In the genomic region with DNA sequence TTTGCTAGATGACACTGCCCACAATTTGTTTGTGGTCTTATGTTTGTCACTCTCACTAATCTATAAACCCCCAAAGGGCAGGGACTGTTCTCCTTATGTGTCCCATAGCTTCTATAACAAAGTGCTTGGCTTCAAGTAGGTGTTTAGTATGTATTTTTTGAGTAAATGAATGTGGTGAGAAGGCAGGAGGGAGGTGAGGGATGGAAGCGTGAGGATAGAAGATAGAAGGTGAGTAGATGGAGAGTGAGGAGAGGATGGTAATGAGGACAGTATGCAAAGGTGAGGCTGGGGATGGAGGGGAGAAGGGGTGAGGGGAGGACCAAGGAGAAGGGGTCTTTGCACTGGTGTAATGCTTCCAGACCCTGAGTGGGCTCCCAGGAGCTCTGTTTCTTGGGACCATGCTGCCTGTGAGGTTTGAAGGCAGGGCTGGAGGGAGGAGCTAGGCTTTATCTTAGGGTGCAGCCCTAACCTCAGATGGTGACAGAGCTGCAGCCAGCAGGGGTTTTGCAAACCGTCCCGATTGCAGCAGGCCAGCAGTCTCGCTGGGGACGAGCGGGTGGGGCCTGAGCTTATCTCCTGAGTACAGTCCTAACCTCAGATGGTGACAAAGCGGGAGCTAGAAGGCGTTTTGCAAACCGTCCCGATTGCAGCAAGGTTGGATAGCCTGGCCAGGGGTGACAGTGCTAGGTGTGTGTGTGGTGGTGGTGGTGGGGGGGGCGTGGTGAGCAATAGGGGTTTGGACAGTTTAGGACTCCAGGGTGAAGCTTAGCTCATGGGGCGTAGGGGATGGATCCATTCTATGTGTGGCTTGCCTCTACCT, we compare ENCODE assay signal across 1 cellular context.
TF ChIP-seq lines count a peak whose summit lies in the region.

No MANE protein-coding gene starts in this region.

TF ChIP-seq in K562, 482 proteins besides CTCF, POLR2A, EP300 and RAD21 (continued from another document and continues in another):
- peak; percentile 70 for TF ChIP-seq ATF4 (CRISPR knock-in tag; IDR thresholded peaks at IDR 0.05)
- TF ChIP-seq ZNF77 (CRISPR knock-in tag; IDR thresholded peaks at IDR 0.05) = no peak
- 0 out of 2 replicates have a peak, but pooled peaks have one; percentile 43 for TF ChIP-seq HMG20A (CRISPR knock-in tag; conservative IDR thresholded peaks at IDR 0.05)
- TF ChIP-seq ZNF3 (CRISPR knock-in tag; IDR thresholded peaks at IDR 0.05) = no peak
- TF ChIP-seq, protein P1, sequence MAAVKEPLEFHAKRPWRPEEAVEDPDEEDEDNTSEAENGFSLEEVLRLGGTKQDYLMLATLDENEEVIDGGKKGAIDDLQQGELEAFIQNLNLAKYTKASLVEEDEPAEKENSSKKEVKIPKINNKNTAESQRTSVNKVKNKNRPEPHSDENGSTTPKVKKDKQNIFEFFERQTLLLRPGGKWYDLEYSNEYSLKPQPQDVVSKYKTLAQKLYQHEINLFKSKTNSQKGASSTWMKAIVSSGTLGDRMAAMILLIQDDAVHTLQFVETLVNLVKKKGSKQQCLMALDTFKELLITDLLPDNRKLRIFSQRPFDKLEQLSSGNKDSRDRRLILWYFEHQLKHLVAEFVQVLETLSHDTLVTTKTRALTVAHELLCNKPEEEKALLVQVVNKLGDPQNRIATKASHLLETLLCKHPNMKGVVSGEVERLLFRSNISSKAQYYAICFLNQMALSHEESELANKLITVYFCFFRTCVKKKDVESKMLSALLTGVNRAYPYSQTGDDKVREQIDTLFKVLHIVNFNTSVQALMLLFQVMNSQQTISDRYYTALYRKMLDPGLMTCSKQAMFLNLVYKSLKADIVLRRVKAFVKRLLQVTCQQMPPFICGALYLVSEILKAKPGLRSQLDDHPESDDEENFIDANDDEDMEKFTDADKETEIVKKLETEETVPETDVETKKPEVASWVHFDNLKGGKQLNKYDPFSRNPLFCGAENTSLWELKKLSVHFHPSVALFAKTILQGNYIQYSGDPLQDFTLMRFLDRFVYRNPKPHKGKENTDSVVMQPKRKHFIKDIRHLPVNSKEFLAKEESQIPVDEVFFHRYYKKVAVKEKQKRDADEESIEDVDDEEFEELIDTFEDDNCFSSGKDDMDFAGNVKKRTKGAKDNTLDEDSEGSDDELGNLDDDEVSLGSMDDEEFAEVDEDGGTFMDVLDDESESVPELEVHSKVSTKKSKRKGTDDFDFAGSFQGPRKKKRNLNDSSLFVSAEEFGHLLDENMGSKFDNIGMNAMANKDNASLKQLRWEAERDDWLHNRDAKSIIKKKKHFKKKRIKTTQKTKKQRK (IDR thresholded peaks at IDR 0.05; ENCODE audit: borderline replicate concordance, low read depth, low read length) = no peak
- no peak for TF ChIP-seq BCLAF1 (IDR thresholded peaks at IDR 0.05; ENCODE audit: borderline replicate concordance in 1 of 2, control insufficient read depth in 1 of 2, low read depth in 2 of 2, low read length in 1 of 2)
- peak; percentile 27 to 85 for TF ChIP-seq NCOA2 (IDR thresholded peaks at IDR 0.05; ENCODE audit: partially characterized antibody in 2 of 2)
- TF ChIP-seq ZNF143 (CRISPR knock-in tag; IDR thresholded peaks at IDR 0.05) = no peak; the same call in 1 of the 2 replicates
- TF ChIP-seq AFF4 (CRISPR knock-in tag; IDR thresholded peaks at IDR 0.05) = no peak
- TF ChIP-seq PPARD (CRISPR knock-in tag; IDR thresholded peaks at IDR 0.05) = no peak
- no peak for TF ChIP-seq CBX5 (IDR thresholded peaks at IDR 0.05; ENCODE audit: borderline replicate concordance, low read depth)
- no peak for TF ChIP-seq HMGXB4 (CRISPR knock-in tag; IDR thresholded peaks at IDR 0.05)
- no peak for TF ChIP-seq BCL6 (CRISPR knock-in tag; IDR thresholded peaks at IDR 0.05)
- TF ChIP-seq, protein P2, sequence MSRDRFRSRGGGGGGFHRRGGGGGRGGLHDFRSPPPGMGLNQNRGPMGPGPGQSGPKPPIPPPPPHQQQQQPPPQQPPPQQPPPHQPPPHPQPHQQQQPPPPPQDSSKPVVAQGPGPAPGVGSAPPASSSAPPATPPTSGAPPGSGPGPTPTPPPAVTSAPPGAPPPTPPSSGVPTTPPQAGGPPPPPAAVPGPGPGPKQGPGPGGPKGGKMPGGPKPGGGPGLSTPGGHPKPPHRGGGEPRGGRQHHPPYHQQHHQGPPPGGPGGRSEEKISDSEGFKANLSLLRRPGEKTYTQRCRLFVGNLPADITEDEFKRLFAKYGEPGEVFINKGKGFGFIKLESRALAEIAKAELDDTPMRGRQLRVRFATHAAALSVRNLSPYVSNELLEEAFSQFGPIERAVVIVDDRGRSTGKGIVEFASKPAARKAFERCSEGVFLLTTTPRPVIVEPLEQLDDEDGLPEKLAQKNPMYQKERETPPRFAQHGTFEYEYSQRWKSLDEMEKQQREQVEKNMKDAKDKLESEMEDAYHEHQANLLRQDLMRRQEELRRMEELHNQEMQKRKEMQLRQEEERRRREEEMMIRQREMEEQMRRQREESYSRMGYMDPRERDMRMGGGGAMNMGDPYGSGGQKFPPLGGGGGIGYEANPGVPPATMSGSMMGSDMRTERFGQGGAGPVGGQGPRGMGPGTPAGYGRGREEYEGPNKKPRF (IDR thresholded peaks at IDR 0.05; ENCODE audit: low read depth, low read length) = no peak
- TF ChIP-seq MAFF (IDR thresholded peaks at IDR 0.05; ENCODE audit: low read length) = peak; percentile 8; the same call in 1 of the 2 replicates
- TF ChIP-seq HNRNPK (IDR thresholded peaks at IDR 0.05; ENCODE audit: low read depth, low read length, poor library complexity, severe bottlenecking) = no peak
- TF ChIP-seq DIDO1 (tag; IDR thresholded peaks at IDR 0.05; ENCODE audit: low read depth) = no peak
- TF ChIP-seq, protein P3, sequence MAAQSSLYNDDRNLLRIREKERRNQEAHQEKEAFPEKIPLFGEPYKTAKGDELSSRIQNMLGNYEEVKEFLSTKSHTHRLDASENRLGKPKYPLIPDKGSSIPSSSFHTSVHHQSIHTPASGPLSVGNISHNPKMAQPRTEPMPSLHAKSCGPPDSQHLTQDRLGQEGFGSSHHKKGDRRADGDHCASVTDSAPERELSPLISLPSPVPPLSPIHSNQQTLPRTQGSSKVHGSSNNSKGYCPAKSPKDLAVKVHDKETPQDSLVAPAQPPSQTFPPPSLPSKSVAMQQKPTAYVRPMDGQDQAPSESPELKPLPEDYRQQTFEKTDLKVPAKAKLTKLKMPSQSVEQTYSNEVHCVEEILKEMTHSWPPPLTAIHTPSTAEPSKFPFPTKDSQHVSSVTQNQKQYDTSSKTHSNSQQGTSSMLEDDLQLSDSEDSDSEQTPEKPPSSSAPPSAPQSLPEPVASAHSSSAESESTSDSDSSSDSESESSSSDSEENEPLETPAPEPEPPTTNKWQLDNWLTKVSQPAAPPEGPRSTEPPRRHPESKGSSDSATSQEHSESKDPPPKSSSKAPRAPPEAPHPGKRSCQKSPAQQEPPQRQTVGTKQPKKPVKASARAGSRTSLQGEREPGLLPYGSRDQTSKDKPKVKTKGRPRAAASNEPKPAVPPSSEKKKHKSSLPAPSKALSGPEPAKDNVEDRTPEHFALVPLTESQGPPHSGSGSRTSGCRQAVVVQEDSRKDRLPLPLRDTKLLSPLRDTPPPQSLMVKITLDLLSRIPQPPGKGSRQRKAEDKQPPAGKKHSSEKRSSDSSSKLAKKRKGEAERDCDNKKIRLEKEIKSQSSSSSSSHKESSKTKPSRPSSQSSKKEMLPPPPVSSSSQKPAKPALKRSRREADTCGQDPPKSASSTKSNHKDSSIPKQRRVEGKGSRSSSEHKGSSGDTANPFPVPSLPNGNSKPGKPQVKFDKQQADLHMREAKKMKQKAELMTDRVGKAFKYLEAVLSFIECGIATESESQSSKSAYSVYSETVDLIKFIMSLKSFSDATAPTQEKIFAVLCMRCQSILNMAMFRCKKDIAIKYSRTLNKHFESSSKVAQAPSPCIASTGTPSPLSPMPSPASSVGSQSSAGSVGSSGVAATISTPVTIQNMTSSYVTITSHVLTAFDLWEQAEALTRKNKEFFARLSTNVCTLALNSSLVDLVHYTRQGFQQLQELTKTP (IDR thresholded peaks at IDR 0.05; ENCODE audit: low read depth in 1 of 2, partially characterized antibody in 2 of 2) = peak; percentile 54 to 90
- peak; percentile 100 for TF ChIP-seq HDAC2 (IDR thresholded peaks at IDR 0.05)
- no peak for TF ChIP-seq MCM2 (IDR thresholded peaks at IDR 0.05; ENCODE audit: low read depth)
- TF ChIP-seq KAT2B (IDR thresholded peaks at IDR 0.05; ENCODE audit: low read depth, low read length) = no peak
- TF ChIP-seq DDX20 (tag; IDR thresholded peaks at IDR 0.05; ENCODE audit: low read depth) = no peak
- TF ChIP-seq, protein P4, sequence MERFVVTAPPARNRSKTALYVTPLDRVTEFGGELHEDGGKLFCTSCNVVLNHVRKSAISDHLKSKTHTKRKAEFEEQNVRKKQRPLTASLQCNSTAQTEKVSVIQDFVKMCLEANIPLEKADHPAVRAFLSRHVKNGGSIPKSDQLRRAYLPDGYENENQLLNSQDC (CRISPR knock-in tag; IDR thresholded peaks at IDR 0.05) = no peak
- TF ChIP-seq ZBTB2 (IDR thresholded peaks at IDR 0.05) = 0 out of 2 replicates have a peak, but pooled peaks have one; percentile 25
- no peak for TF ChIP-seq HOXB6 (CRISPR knock-in tag; IDR thresholded peaks at IDR 0.05; ENCODE audit: borderline replicate concordance)
- 0 out of 2 replicates have a peak, but pooled peaks have one; percentile 22 for TF ChIP-seq DNMT1 (IDR thresholded peaks at IDR 0.05)
